ENCODE assay signal across 16 cellular contexts in the genomic region with DNA sequence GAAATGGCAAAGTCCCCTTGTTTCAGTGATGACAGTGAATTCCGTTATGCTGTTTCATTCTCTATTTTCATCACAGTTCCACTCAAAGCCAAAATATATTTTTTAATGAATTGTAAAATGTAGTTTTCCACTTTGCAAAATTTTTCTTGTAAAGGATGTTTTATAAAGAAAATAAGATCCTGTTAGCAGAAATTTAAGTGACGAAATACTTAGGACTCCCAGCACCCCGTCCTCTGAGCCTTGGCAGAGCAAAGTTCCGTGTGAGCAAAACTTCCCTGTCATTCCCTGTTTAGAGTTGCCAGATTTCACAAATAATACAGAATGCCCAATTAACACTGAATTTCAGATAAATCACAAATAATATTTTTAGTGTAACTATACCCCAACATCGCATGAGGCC.
DNase-seq lines count a peak whose midpoint lies in the region; FAIRE-seq and TF ChIP-seq lines count a peak whose summit lies in the region.
"Had no signal": no experiment of that assay in that cellular context is flagged by ENCODE, and none has a peak within 500 bp of the region (broad histone marks: within the 10 kb centered on the region; RNA-seq: fewer than 3 reads in every experiment).

No MANE protein-coding gene starts in this region.

- 92% methylated on average over 4 of the region's 5 CpGs for WGBS in mesenchymal stem cell

- no peak overlapping the region for H2BK120ac ChIP-seq in mesenchymal stem cell (ENCODE audit: low read depth, low read length)

- H3K4me1 ChIP-seq in mesenchymal stem cell (ENCODE audit: control insufficient read depth, insufficient read depth, low read depth, low read length), result peaks cover 6% of the 10 kb centered on the region
- peaks cover 8 to 14% (median 8%) of the 10 kb centered on the region in 3 donors for H3K4me1 ChIP-seq in skeletal muscle tissue (ENCODE audit: control insufficient read depth in 3 of 3, insufficient read depth in 3 of 3, low read length in 3 of 3)
- no peaks in the 10 kb centered on the region for H3K4me1 ChIP-seq in Karpas-422 (ENCODE audit: low read length)
- H3K4me1 ChIP-seq: uterus had no signal

- no peaks in the 10 kb centered on the region for H3K36me3 Mint-ChIP-seq in mesothelial cell of epicardium
- H3K36me3 Mint-ChIP-seq: activated naive CD4-positive, alpha-beta T cell treated with anti-CD3 and anti-CD28 coated beads, Interleukin-2, amount 10 ng/mL, durations not matched to agents 7 days and 5 days; stimulated activated effector memory CD8-positive, alpha-beta T cell treated with anti-CD3 and anti-CD28 coated beads, Interleukin-12 subunit alpha, Interleukin-12 subunit beta, amount 100 ng/mL, for 72 hours had no signal

- no peak overlapping the region for H2AK5ac ChIP-seq in mesenchymal stem cell (ENCODE audit: low read length, severe bottlenecking)

- no peak overlapping the region for H2BK12ac ChIP-seq in mesenchymal stem cell (ENCODE audit: low read length in 2 of 2)

- H4K8ac ChIP-seq in mesenchymal stem cell (ENCODE audit: low read length), result no peak overlapping the region

- H3K4me2 ChIP-seq in mesenchymal stem cell (ENCODE audit: low read length, poor library complexity, severe bottlenecking) (no peak overlapping the region), Karpas-422 (ENCODE audit: low read depth, low read length, poor library complexity, severe bottlenecking) (no peak overlapping the region)

- H3K79me2 ChIP-seq in Karpas-422 (ENCODE audit: low read length), result no peaks in the 10 kb centered on the region

- no peaks in the 10 kb centered on the region for H3K27me3 Mint-ChIP-seq in mesothelial cell of epicardium (ENCODE audit: low read depth)
- H3K27me3 Mint-ChIP-seq: activated naive CD4-positive, alpha-beta T cell treated with anti-CD3 and anti-CD28 coated beads, Interleukin-2, amount 10 ng/mL, durations not matched to agents 7 days and 5 days had no signal

- H3K4me3 ChIP-seq in mesenchymal stem cell (ENCODE audit: insufficient read depth in 1 of 2, low read depth in 1 of 2, low read length in 2 of 2), result no peak overlapping the region
- H3K4me3 ChIP-seq in skeletal muscle tissue (ENCODE audit: low read length in 3 of 3), result no peak overlapping the region
- H3K4me3 ChIP-seq in Karpas-422 (ENCODE audit: low read length), result no peak overlapping the region
- H3K4me3 ChIP-seq: uterus had no signal

- H3K23ac ChIP-seq in mesenchymal stem cell (ENCODE audit: low read length in 2 of 2), result no peak overlapping the region

- H3K14ac ChIP-seq in mesenchymal stem cell (ENCODE audit: low read length in 2 of 2), result no peak overlapping the region

- no peak overlapping the region for H2AFZ ChIP-seq in mesenchymal stem cell (ENCODE audit: low read depth, low read length)
- no peak overlapping the region for H2AFZ ChIP-seq in Karpas-422 (ENCODE audit: low read length)

- H3K9me3 ChIP-seq in mesenchymal stem cell (ENCODE audit: control insufficient read depth, low read length), result peaks cover 8% of the 10 kb centered on the region
- no peaks in the 10 kb centered on the region for H3K9me3 ChIP-seq in skeletal muscle tissue (ENCODE audit: control insufficient read depth in 3 of 3, low read length in 3 of 3)
- no peaks in the 10 kb centered on the region for H3K9me3 ChIP-seq in Karpas-422 (ENCODE audit: low read length)
- H3K9me3 ChIP-seq: uterus had no signal

- H3K27ac ChIP-seq in cingulate gyrus (ENCODE audit: low read depth, low read length), result peak overlapping the region; percentile 98
- no peak overlapping the region for H3K27ac ChIP-seq in mesenchymal stem cell (ENCODE audit: low read length, poor library complexity, severe bottlenecking)
- H3K27ac ChIP-seq in skeletal muscle tissue (ENCODE audit: low read depth, low read length), result peak overlapping the region; percentile 70
- no peak overlapping the region for H3K27ac ChIP-seq in Karpas-422 (ENCODE audit: low read length)
- H3K27ac ChIP-seq: uterus had no signal

- peak overlapping the region; percentile 87 for H3K9ac ChIP-seq in mesenchymal stem cell (ENCODE audit: low read length)
- no peak overlapping the region for H3K9ac ChIP-seq in skeletal muscle tissue (ENCODE audit: low read depth in 1 of 3, low read length in 3 of 3)
- no peak overlapping the region for H3K9ac ChIP-seq in Karpas-422 (ENCODE audit: low read length)

- DNase-seq in GM03348 (ENCODE audit: low spot score) (peak; percentile 36), mesenchymal stem cell (no peak), mesothelial cell of epicardium (ENCODE audit: low spot score in 2 of 2, unreplicated experiment in 2 of 2) (no peak), frontal cortex (ENCODE audit: low spot score in 2 of 2) (no peak), ureter (ENCODE audit: low spot score) (no peak), Karpas-422 (no peak)
- DNase-seq: activated CD4-positive, alpha-beta T cell treated with anti-CD3 and anti-CD28 coated beads, Interleukin-2, amount 50 U/mL, for 1 hour; activated naive CD4-positive, alpha-beta T cell treated with anti-CD3 and anti-CD28 coated beads, Interleukin-2, amount 10 ng/mL, durations not matched to agents 7 days and 5 days; activated T-cell treated with anti-CD3 and anti-CD28 coated beads for 4 hours; islet precursor cell; NCI-H146; uterus had no signal

- TF ChIP-seq CTCF in mesothelial cell of epicardium (IDR thresholded peaks at IDR 0.05; ENCODE audit: unreplicated experiment), result no peak

- no peak overlapping the region for H3K4me3 Mint-ChIP-seq in mesothelial cell of epicardium
- H3K4me3 Mint-ChIP-seq: activated naive CD4-positive, alpha-beta T cell treated with anti-CD3 and anti-CD28 coated beads, Interleukin-2, amount 10 ng/mL, durations not matched to agents 7 days and 5 days; stimulated activated effector memory CD8-positive, alpha-beta T cell treated with anti-CD3 and anti-CD28 coated beads, Interleukin-12 subunit alpha, Interleukin-12 subunit beta, amount 100 ng/mL, for 72 hours had no signal

- no peak for FAIRE-seq in frontal cortex (lab: Jason Lieb, UNC)
- FAIRE-seq: TTC549 had no signal

- H3K79me1 ChIP-seq in mesenchymal stem cell (replicated peaks; ENCODE audit: low read length, poor library complexity, severe bottlenecking), result no peaks in the 10 kb centered on the region

- no peaks in the 10 kb centered on the region for H3K9me3 Mint-ChIP-seq in mesothelial cell of epicardium
- H3K9me3 Mint-ChIP-seq: stimulated activated effector memory CD8-positive, alpha-beta T cell treated with anti-CD3 and anti-CD28 coated beads, Interleukin-12 subunit alpha, Interleukin-12 subunit beta, amount 100 ng/mL, for 72 hours had no signal

- H3K36me3 ChIP-seq in mesenchymal stem cell (ENCODE audit: control insufficient read depth in 1 of 2, insufficient read depth in 2 of 2, low read depth in 1 of 2, low read length in 2 of 2), result no peaks in the 10 kb centered on the region
- no peaks in the 10 kb centered on the region for H3K36me3 ChIP-seq in skeletal muscle tissue (ENCODE audit: control insufficient read depth in 3 of 3, insufficient read depth in 3 of 3, low read length in 3 of 3)
- no peaks in the 10 kb centered on the region for H3K36me3 ChIP-seq in Karpas-422 (ENCODE audit: insufficient read depth, low read length)
- H3K36me3 ChIP-seq: uterus had no signal

- H3K9me2 ChIP-seq in Karpas-422 (replicated peaks; ENCODE audit: insufficient read depth, low read length), result no peaks in the 10 kb centered on the region

- H4K20me1 ChIP-seq in Karpas-422 (ENCODE audit: insufficient read depth, low read depth, low read length), result no peaks in the 10 kb centered on the region

- no peak overlapping the region for H2BK15ac ChIP-seq in mesenchymal stem cell (ENCODE audit: low read depth, poor library complexity, severe bottlenecking)

- H2BK5ac ChIP-seq in mesenchymal stem cell (ENCODE audit: low read depth, low read length, poor library complexity, severe bottlenecking), result no peak overlapping the region

- H4K91ac ChIP-seq in mesenchymal stem cell (ENCODE audit: low read length), result no peak overlapping the region

- H3K4me1 Mint-ChIP-seq in mesothelial cell of epicardium, result peaks cover 15% of the 10 kb centered on the region
- H3K4me1 Mint-ChIP-seq: activated naive CD4-positive, alpha-beta T cell treated with anti-CD3 and anti-CD28 coated beads, Interleukin-2, amount 10 ng/mL, durations not matched to agents 7 days and 5 days had no signal

- H3K27ac Mint-ChIP-seq in mesothelial cell of epicardium, result no peak overlapping the region
- H3K27ac Mint-ChIP-seq: activated naive CD4-positive, alpha-beta T cell treated with anti-CD3 and anti-CD28 coated beads, Interleukin-2, amount 10 ng/mL, durations not matched to agents 7 days and 5 days; stimulated activated effector memory CD8-positive, alpha-beta T cell treated with anti-CD3 and anti-CD28 coated beads, Interleukin-12 subunit alpha, Interleukin-12 subunit beta, amount 100 ng/mL, for 72 hours had no signal

- no peak overlapping the region for H3K18ac ChIP-seq in mesenchymal stem cell (ENCODE audit: low read depth in 1 of 2, low read length in 2 of 2)

- no peak overlapping the region for H3K4ac ChIP-seq in mesenchymal stem cell (ENCODE audit: low read depth in 1 of 2, low read length in 2 of 2)

- H3K27me3 ChIP-seq in mesenchymal stem cell (ENCODE audit: control insufficient read depth in 1 of 2, insufficient read depth in 1 of 2, low read length in 2 of 2) (no peaks in the 10 kb centered on the region), skeletal muscle tissue (ENCODE audit: control insufficient read depth in 3 of 3, insufficient read depth in 3 of 3, low read length in 3 of 3) (no peaks in the 10 kb centered on the region), Karpas-422 (ENCODE audit: low read length) (no peaks in the 10 kb centered on the region)
- H3K27me3 ChIP-seq: uterus had no signal

Comparison
In these comparisons a context has a peak if more than half of its experiments do, and no peak if none do; other contexts are left out.
1. H3K27ac ChIP-seq: peak in cingulate gyrus (single experiment) and skeletal muscle tissue (single experiment); none in mesenchymal stem cell (single experiment) and Karpas-422 (single experiment).